1 cellular context compared by ENCODE assay signal in genomic region chr2:73032702-73033097, GRCh38.
TF ChIP-seq lines count a peak whose summit lies in the region.

No MANE protein-coding gene starts in this region.

TF ChIP-seq in HepG2, 621 proteins besides CTCF, POLR2A, EP300 and RAD21 (continued from another document):
- 0 out of 2 replicates have a peak, but pooled peaks have one; percentile 1 for TF ChIP-seq E2F1 (CRISPR knock-in tag; IDR thresholded peaks at IDR 0.05)
- no peak for TF ChIP-seq KLF13 (CRISPR knock-in tag; IDR thresholded peaks at IDR 0.05)
- TF ChIP-seq ZNF672 (CRISPR knock-in tag; IDR thresholded peaks at IDR 0.05): no peak
- no peak for TF ChIP-seq ZNF850 (CRISPR knock-in tag; conservative IDR thresholded peaks at IDR 0.05)
- TF ChIP-seq HCFC1 (IDR thresholded peaks at IDR 0.05; ENCODE audit: low read depth, low read length): no peak
- TF ChIP-seq ZNF234 (CRISPR knock-in tag; conservative IDR thresholded peaks at IDR 0.05): no peak
- TF ChIP-seq ZNF567 (CRISPR knock-in tag; IDR thresholded peaks at IDR 0.05; ENCODE audit: borderline replicate concordance): no peak
- no peak for TF ChIP-seq CREB1 (IDR thresholded peaks at IDR 0.05)
- TF ChIP-seq CREB1 (CRISPR knock-in tag; IDR thresholded peaks at IDR 0.05): 0 out of 2 replicates have a peak, but pooled peaks have one; percentile 9
- no peak for TF ChIP-seq ZNF605 (CRISPR knock-in tag; IDR thresholded peaks at IDR 0.05)
- TF ChIP-seq, protein P1, sequence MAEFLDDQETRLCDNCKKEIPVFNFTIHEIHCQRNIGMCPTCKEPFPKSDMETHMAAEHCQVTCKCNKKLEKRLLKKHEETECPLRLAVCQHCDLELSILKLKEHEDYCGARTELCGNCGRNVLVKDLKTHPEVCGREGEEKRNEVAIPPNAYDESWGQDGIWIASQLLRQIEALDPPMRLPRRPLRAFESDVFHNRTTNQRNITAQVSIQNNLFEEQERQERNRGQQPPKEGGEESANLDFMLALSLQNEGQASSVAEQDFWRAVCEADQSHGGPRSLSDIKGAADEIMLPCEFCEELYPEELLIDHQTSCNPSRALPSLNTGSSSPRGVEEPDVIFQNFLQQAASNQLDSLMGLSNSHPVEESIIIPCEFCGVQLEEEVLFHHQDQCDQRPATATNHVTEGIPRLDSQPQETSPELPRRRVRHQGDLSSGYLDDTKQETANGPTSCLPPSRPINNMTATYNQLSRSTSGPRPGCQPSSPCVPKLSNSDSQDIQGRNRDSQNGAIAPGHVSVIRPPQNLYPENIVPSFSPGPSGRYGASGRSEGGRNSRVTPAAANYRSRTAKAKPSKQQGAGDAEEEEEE (CRISPR knock-in tag; IDR thresholded peaks at IDR 0.05; ENCODE audit: borderline replicate concordance): 0 out of 2 replicates have a peak, but pooled peaks have one; percentile 42
- TF ChIP-seq ZNF770 (CRISPR knock-in tag; IDR thresholded peaks at IDR 0.05): no peak
- TF ChIP-seq, protein P2, sequence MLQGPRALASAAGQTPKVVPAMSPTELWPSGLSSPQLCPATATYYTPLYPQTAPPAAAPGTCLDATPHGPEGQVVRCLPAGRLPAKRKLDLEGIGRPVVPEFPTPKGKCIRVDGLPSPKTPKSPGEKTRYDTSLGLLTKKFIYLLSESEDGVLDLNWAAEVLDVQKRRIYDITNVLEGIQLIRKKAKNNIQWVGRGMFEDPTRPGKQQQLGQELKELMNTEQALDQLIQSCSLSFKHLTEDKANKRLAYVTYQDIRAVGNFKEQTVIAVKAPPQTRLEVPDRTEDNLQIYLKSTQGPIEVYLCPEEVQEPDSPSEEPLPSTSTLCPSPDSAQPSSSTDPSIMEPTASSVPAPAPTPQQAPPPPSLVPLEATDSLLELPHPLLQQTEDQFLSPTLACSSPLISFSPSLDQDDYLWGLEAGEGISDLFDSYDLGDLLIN (CRISPR knock-in tag; IDR thresholded peaks at IDR 0.05; ENCODE audit: borderline replicate concordance): no peak
- TF ChIP-seq BRF2 (CRISPR knock-in tag; IDR thresholded peaks at IDR 0.05): 0 out of 2 replicates have a peak, but pooled peaks have one; percentile 9
- peak; percentile 27; the same call in 1 of the 2 replicates for TF ChIP-seq ZNF362 (CRISPR knock-in tag; IDR thresholded peaks at IDR 0.05; ENCODE audit: borderline replicate concordance)
- no peak for TF ChIP-seq ZBTB38 (CRISPR knock-in tag; IDR thresholded peaks at IDR 0.05)
- TF ChIP-seq ZNF17 (CRISPR knock-in tag; IDR thresholded peaks at IDR 0.05): no peak
- no peak for TF ChIP-seq GABPB1 (CRISPR knock-in tag; IDR thresholded peaks at IDR 0.05)
- no peak for TF ChIP-seq NBN (conservative IDR thresholded peaks at IDR 0.05)
- TF ChIP-seq ZFP91 (CRISPR knock-in tag; IDR thresholded peaks at IDR 0.05; ENCODE audit: borderline replicate concordance): no peak
- no peak for TF ChIP-seq ZNF253 (CRISPR knock-in tag; IDR thresholded peaks at IDR 0.05; ENCODE audit: borderline replicate concordance)
- TF ChIP-seq ZNF3 (CRISPR knock-in tag; IDR thresholded peaks at IDR 0.05): no peak
- no peak for TF ChIP-seq PTBP1 (IDR thresholded peaks at IDR 0.05; ENCODE audit: low read depth, low read length, poor library complexity, severe bottlenecking)
- no peak; the same call in 1 of the 2 replicates for TF ChIP-seq ZNF275 (CRISPR knock-in tag; IDR thresholded peaks at IDR 0.05; ENCODE audit: borderline replicate concordance)
- TF ChIP-seq RFX3 (CRISPR knock-in tag; IDR thresholded peaks at IDR 0.05): peak; percentile 65; the same call in 1 of the 2 replicates
- TF ChIP-seq, protein P3, sequence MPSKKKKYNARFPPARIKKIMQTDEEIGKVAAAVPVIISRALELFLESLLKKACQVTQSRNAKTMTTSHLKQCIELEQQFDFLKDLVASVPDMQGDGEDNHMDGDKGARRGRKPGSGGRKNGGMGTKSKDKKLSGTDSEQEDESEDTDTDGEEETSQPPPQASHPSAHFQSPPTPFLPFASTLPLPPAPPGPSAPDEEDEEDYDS (CRISPR knock-in tag; IDR thresholded peaks at IDR 0.05): no peak
- no peak for TF ChIP-seq GFI1 (CRISPR knock-in tag; IDR thresholded peaks at IDR 0.05; ENCODE audit: borderline replicate concordance)
- TF ChIP-seq NRL (CRISPR knock-in tag; IDR thresholded peaks at IDR 0.05; ENCODE audit: borderline replicate concordance): no peak
- TF ChIP-seq ARID2 (CRISPR knock-in tag; IDR thresholded peaks at IDR 0.05; ENCODE audit: borderline replicate concordance): no peak
- TF ChIP-seq, protein P4, sequence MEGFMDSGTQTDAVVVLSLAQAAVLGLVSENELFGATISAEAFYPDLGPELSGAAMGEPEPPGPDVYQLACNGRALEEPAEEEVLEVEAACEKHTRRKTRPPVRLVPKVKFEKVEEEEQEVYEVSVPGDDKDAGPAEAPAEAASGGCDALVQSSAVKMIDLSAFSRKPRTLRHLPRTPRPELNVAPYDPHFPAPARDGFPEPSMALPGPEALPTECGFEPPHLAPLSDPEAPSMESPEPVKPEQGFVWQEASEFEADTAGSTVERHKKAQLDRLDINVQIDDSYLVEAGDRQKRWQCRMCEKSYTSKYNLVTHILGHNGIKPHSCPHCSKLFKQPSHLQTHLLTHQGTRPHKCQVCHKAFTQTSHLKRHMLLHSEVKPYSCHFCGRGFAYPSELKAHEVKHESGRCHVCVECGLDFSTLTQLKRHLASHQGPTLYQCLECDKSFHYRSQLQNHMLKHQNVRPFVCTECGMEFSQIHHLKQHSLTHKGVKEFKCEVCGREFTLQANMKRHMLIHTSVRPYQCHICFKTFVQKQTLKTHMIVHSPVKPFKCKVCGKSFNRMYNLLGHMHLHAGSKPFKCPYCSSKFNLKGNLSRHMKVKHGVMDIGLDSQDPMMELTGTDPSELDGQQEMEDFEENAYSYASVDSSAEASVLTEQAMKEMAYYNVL (CRISPR knock-in tag; IDR thresholded peaks at IDR 0.05; ENCODE audit: borderline replicate concordance): no peak
- 0 out of 2 replicates have a peak, but pooled peaks have one; percentile 3 for TF ChIP-seq IRF2 (CRISPR knock-in tag; IDR thresholded peaks at IDR 0.05)
- TF ChIP-seq ZFP37 (CRISPR knock-in tag; IDR thresholded peaks at IDR 0.05; ENCODE audit: borderline replicate concordance): no peak
- TF ChIP-seq ZNF224 (CRISPR knock-in tag; IDR thresholded peaks at IDR 0.05): no peak
- TF ChIP-seq RFX1 (IDR thresholded peaks at IDR 0.05): peak; percentile 60; the same call in 1 of the 2 replicates
- TF ChIP-seq ZNF878 (CRISPR knock-in tag; IDR thresholded peaks at IDR 0.05): no peak
- TF ChIP-seq JUND (CRISPR knock-in tag; IDR thresholded peaks at IDR 0.05): no peak
- TF ChIP-seq ARNT (IDR thresholded peaks at IDR 0.05): no peak
- TF ChIP-seq IKZF1 (IDR thresholded peaks at IDR 0.05): no peak
- TF ChIP-seq, protein P5, sequence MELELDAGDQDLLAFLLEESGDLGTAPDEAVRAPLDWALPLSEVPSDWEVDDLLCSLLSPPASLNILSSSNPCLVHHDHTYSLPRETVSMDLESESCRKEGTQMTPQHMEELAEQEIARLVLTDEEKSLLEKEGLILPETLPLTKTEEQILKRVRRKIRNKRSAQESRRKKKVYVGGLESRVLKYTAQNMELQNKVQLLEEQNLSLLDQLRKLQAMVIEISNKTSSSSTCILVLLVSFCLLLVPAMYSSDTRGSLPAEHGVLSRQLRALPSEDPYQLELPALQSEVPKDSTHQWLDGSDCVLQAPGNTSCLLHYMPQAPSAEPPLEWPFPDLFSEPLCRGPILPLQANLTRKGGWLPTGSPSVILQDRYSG (CRISPR knock-in tag; IDR thresholded peaks at IDR 0.05): no peak; the same call in 1 of the 2 replicates
- no peak for TF ChIP-seq FIP1L1 (IDR thresholded peaks at IDR 0.05; ENCODE audit: borderline replicate concordance, insufficient read depth, low read depth, low read length)
- TF ChIP-seq ATF1 (CRISPR knock-in tag; IDR thresholded peaks at IDR 0.05): no peak
- no peak for TF ChIP-seq PHF20 (CRISPR knock-in tag; IDR thresholded peaks at IDR 0.05)
